Comparison of ENCODE assay signal across 1 cellular context in genomic region chr10:71747808-71748523, GRCh38.
TF ChIP-seq lines count a peak whose summit lies in the region.

No MANE protein-coding gene starts in this region.

TF ChIP-seq in GM12878, 131 proteins besides CTCF, POLR2A, EP300 and RAD21 (continued from another document):
- TF ChIP-seq ZBTB11 (CRISPR knock-in tag; IDR thresholded peaks at IDR 0.05) (no peak), USF2 (IDR thresholded peaks at IDR 0.05; ENCODE audit: borderline replicate concordance, low read depth, low read length) (peak; percentile 48), MLLT1 (IDR thresholded peaks at IDR 0.05) (peak; percentile 55; the same call in 1 of the 2 replicates), RB1 (IDR thresholded peaks at IDR 0.05; ENCODE audit: borderline replicate concordance) (no peak), BCL11A (IDR thresholded peaks at IDR 0.05; ENCODE audit: low read depth, low read length) (peak; percentile 51; the same call in 1 of the 2 replicates), NBN (IDR thresholded peaks at IDR 0.05) (peak; percentile 47; the same call in 1 of the 2 replicates), IKZF2 (IDR thresholded peaks at IDR 0.05) (peak; percentile 84 to 86; a peak in 3 of 4 replicates), RAD51 (IDR thresholded peaks at IDR 0.05) (no peak), MXI1 (IDR thresholded peaks at IDR 0.05; ENCODE audit: low read depth, low read length) (no peak), GABPA (IDR thresholded peaks at IDR 0.05; ENCODE audit: low read depth) (no peak), ESRRA (IDR thresholded peaks at IDR 0.05; ENCODE audit: low read length) (no peak), IKZF1 (conservative IDR thresholded peaks at IDR 0.05) (peak; percentile 85), IRF3 (IDR thresholded peaks at IDR 0.05) (no peak), SUPT20H (IDR thresholded peaks at IDR 0.05; ENCODE audit: borderline replicate concordance, control insufficient read depth, low read depth, low read length) (no peak), YBX1 (IDR thresholded peaks at IDR 0.05) (no peak), PAX5 (IDR thresholded peaks at IDR 0.05; ENCODE audit: borderline replicate concordance, low read depth, low read length) (peak; percentile 73; the same call in 1 of the 2 replicates), ZNF687 (IDR thresholded peaks at IDR 0.05) (peak; percentile 98), CHD2 (IDR thresholded peaks at IDR 0.05; ENCODE audit: borderline replicate concordance, low read depth, low read length) (peak; percentile 69; the same call in 1 of the 2 replicates), E4F1 (IDR thresholded peaks at IDR 0.05; ENCODE audit: borderline replicate concordance, partially characterized antibody) (no peak), RELA (IDR thresholded peaks at IDR 0.05; ENCODE audit: borderline replicate concordance, partially characterized antibody) (peak; percentile 44), MTA3 (IDR thresholded peaks at IDR 0.05; ENCODE audit: borderline replicate concordance, low read length) (0 out of 2 replicates have a peak, but pooled peaks have one; percentile 62), RELB (IDR thresholded peaks at IDR 0.05; ENCODE audit: low read depth) (peak; percentile 77; the same call in 1 of the 2 replicates), HDAC6 (IDR thresholded peaks at IDR 0.05; ENCODE audit: unreplicated experiment) (no peak)
